Comparison of ENCODE assay signal across 21 cellular contexts in genomic region chr20:34920055-34920454, GRCh38. TPM values are rescaled to one million over a fixed set of nuclear protein-coding genes. Genes with fewer than 3 reads are reported as not detected.
"Had no signal": no experiment of that assay in that cellular context is flagged by ENCODE, and none has a peak within 500 bp of the region (broad histone marks: within the 10 kb centered on the region; RNA-seq: fewer than 3 reads in every experiment).

No MANE protein-coding gene starts in this region.

- H3K4me1 ChIP-seq: breast epithelium had no signal

- H3K4me3 ChIP-seq: ascending aorta, breast epithelium, right atrium auricular region, skin epidermis, stomach, thoracic aorta had no signal

- H3K9me3 Mint-ChIP-seq: immature natural killer cell had no signal

- H3K36me3 ChIP-seq: breast epithelium had no signal

- H3K27ac ChIP-seq: stomach, thoracic aorta had no signal

- ATAC-seq: natural killer cell treated with Interleukin-12 subunit alpha and Interleukin-12 subunit beta and Interleukin-15 and Interleukin-18, amount 100 ng/mL, for 72 hours had no signal

- H3K9me2 ChIP-seq: SK-N-SH had no signal

- H3K27me3 ChIP-seq: ascending aorta, breast epithelium, right atrium auricular region, stomach had no signal

- DNase-seq: activated CD4-positive, alpha-beta T cell treated with anti-CD3 and anti-CD28 coated beads, Interleukin-2, amount 50 U/mL, for 1 hour; activated CD8-positive, alpha-beta memory T cell treated with anti-CD3 and anti-CD28 coated beads, Interleukin-2, amount 50 U/mL, for 4 hours; activated effector memory CD4-positive, alpha-beta T cell treated with anti-CD3 and anti-CD28 coated beads, Interleukin-2, amount 50 U/mL, for 16 hours; cerebellar nuclear complex; effector CD8-positive, alpha-beta T cell; foreskin fibroblast; immature natural killer cell; mesenchymal stem cell; posterior cingulate gyrus; SHP77; SK-N-SH; stimulated activated CD4-positive, alpha-beta T cell treated with anti-CD3 and anti-CD28 coated beads, Interleukin-15, amount 100 ng/mL, for 24 hours; stimulated activated CD4-positive, alpha-beta T cell treated with anti-CD3 and anti-CD28 coated beads, Interleukin-4, amount 100 ng/mL, for 4 hours; stimulated activated CD8-positive, alpha-beta memory T cell treated with anti-CD3 and anti-CD28 coated beads, Interleukin-4, amount 100 ng/mL, for 48 hours; stomach had no signal

- H3K27ac Mint-ChIP-seq: immature natural killer cell; natural killer cell treated with Interleukin-12 subunit alpha and Interleukin-12 subunit beta and Interleukin-15 and Interleukin-18, amount 100 ng/mL, for 72 hours had no signal

- H3K4me2 ChIP-seq: SK-N-SH had no signal

- H3K27me3 Mint-ChIP-seq: natural killer cell treated with Interleukin-12 subunit alpha and Interleukin-12 subunit beta and Interleukin-15 and Interleukin-18, amount 100 ng/mL, for 72 hours had no signal

- H3K9me3 ChIP-seq: ascending aorta, breast epithelium, right atrium auricular region, SK-N-SH, stomach, thoracic aorta had no signal

- H3K4me3 Mint-ChIP-seq: immature natural killer cell; natural killer cell treated with Interleukin-12 subunit alpha and Interleukin-12 subunit beta and Interleukin-15 and Interleukin-18, amount 100 ng/mL, for 72 hours had no signal

RNA-seq across cellular contexts. Expression of gene MYH7B, which starts 35.6 kb away (rescaled TPM):
- polyA plus RNA-seq: immature natural killer cell had no signal
